In the genomic region with DNA sequence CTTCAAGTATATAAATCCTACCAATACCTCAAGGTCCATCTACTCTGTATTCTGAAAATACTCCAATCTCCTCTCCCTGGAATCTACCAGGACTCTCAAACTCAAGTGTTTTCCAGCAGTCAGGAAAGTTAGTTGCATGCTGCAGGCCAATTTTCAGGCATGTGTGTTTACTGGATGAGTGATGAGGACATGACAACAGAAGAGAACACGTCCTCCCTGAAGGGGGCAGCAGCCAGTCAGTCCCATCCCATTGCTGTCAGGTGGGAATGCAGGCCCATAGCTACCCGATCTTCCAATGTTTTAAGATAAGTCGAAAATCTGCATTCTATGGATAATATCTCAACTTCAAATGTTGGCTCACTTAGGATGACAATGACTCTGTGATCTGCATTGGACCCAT, we compare ENCODE assay signal across 12 cellular contexts.
DNase-seq lines count a peak whose midpoint lies in the region; ATAC-seq, FAIRE-seq and TF ChIP-seq lines count a peak whose summit lies in the region.
"Had no signal": no experiment of that assay in that cellular context is flagged by ENCODE, and none has a peak within 500 bp of the region (broad histone marks: within the 10 kb centered on the region; RNA-seq: fewer than 3 reads in every experiment).

No MANE protein-coding gene starts in this region.

- no peak overlapping the region for H3K4me3 Mint-ChIP-seq in Caco-2 (ENCODE audit: unreplicated experiment)
- H3K4me3 Mint-ChIP-seq: activated naive CD4-positive, alpha-beta T cell treated with anti-CD3 and anti-CD28 coated beads, Interleukin-2, amount 50 U/mL, for 24 hours; stimulated activated effector memory CD8-positive, alpha-beta T cell treated with anti-CD3 and anti-CD28 coated beads, Interleukin-12 subunit alpha, Interleukin-12 subunit beta, amount 100 ng/mL, for 72 hours had no signal

- no peaks in the 10 kb centered on the region for H3K4me1 Mint-ChIP-seq in Caco-2 (ENCODE audit: low read depth, unreplicated experiment)
- H3K4me1 Mint-ChIP-seq: activated naive CD4-positive, alpha-beta T cell treated with anti-CD3 and anti-CD28 coated beads, Interleukin-2, amount 50 U/mL, for 24 hours; stimulated activated effector memory CD8-positive, alpha-beta T cell treated with anti-CD3 and anti-CD28 coated beads, Interleukin-12 subunit alpha, Interleukin-12 subunit beta, amount 100 ng/mL, for 72 hours had no signal

- TF ChIP-seq CTCF in Caco-2 (IDR thresholded peaks at IDR 0.05; ENCODE audit: insufficient read depth in 1 of 2, low read depth in 1 of 2, low read length in 1 of 2, severe bottlenecking in 1 of 2, unreplicated experiment in 1 of 2) (peak; percentile 37 to 48), SU-DHL-6 (IDR thresholded peaks at IDR 0.05; ENCODE audit: insufficient read depth, low read length, poor library complexity, severe bottlenecking) (peak; percentile 23), liver (IDR thresholded peaks at IDR 0.05; ENCODE audit: low read depth, low read length, missing input control) (peak; percentile 23), vagina (IDR thresholded peaks at IDR 0.05) (no peak)

- H3K27ac Mint-ChIP-seq in Caco-2 (ENCODE audit: unreplicated experiment), result no peak overlapping the region
- H3K27ac Mint-ChIP-seq: activated naive CD4-positive, alpha-beta T cell treated with anti-CD3 and anti-CD28 coated beads, Interleukin-2, amount 50 U/mL, for 24 hours; stimulated activated effector memory CD8-positive, alpha-beta T cell treated with anti-CD3 and anti-CD28 coated beads, Interleukin-12 subunit alpha, Interleukin-12 subunit beta, amount 100 ng/mL, for 72 hours had no signal

- no peaks in the 10 kb centered on the region for H3K36me3 Mint-ChIP-seq in Caco-2 (ENCODE audit: insufficient read depth, unreplicated experiment)
- H3K36me3 Mint-ChIP-seq: stimulated activated effector memory CD8-positive, alpha-beta T cell treated with anti-CD3 and anti-CD28 coated beads, Interleukin-12 subunit alpha, Interleukin-12 subunit beta, amount 100 ng/mL, for 72 hours had no signal

- H3K4me3 ChIP-seq in Caco-2 (ENCODE audit: low read depth, low read length) (no peak overlapping the region), HAP-1 (no peak overlapping the region), SU-DHL-6 (ENCODE audit: insufficient read depth, low read length, poor library complexity, severe bottlenecking) (no peak overlapping the region), liver (ENCODE audit: low read depth in 1 of 3, low read length in 3 of 3) (no peak overlapping the region), small intestine (ENCODE audit: low read depth in 1 of 2, low read length in 2 of 2) (no peak overlapping the region), vagina (no peak overlapping the region)

- H3K4me1 ChIP-seq in Caco-2 (no peaks in the 10 kb centered on the region), HAP-1 (peaks cover 4% of the 10 kb centered on the region; the same call in 1 of the 2 replicates), liver (ENCODE audit: control insufficient read depth in 4 of 4, insufficient read depth in 4 of 4, low read length in 3 of 4) (no peaks in the 10 kb centered on the region), small intestine (ENCODE audit: control insufficient read depth in 2 of 2, insufficient read depth in 1 of 2, low read depth in 1 of 2, low read length in 1 of 2) (no peaks in the 10 kb centered on the region), vagina (peaks cover 6% of the 10 kb centered on the region)

- in situ Hi-C loops in HAP-1 (cut with MboI; ENCODE audit: low sequenced_read_pairs), result no loop called here

- DNase-seq in Caco-2 (peak; percentile 48 to 52), HAP-1 (ENCODE audit: low spot score in 2 of 2) (peak; percentile 22 to 64), NCI-H128 (lab: John Stamatoyannopoulos, UW; ENCODE audit: unreplicated experiment) (no peak), small intestine (no peak), vagina (ENCODE audit: extremely low spot score in 2 of 2) (no peak)
- DNase-seq: DMS79, NCI-H187 had no signal

- 66% methylated on average over 3 of the region's 3 CpGs for WGBS in liver
- 71 to 81% (median 75%) methylated on average over 3 of the region's 3 CpGs for WGBS in small intestine, 3 donors

- no peaks in the 10 kb centered on the region for H4K20me1 ChIP-seq in SU-DHL-6 (ENCODE audit: low read depth, low read length)

- POLR2A ChIA-PET in Caco-2 (lab: Charles Lee), result no interaction called here

- H2AFZ ChIP-seq in SU-DHL-6 (ENCODE audit: low read depth, low read length, severe bottlenecking), result no peak overlapping the region

- TF ChIP-seq POLR2A in vagina (IDR thresholded peaks at IDR 0.05), result no peak

- no peaks in the 10 kb centered on the region for H3K9me2 ChIP-seq in SU-DHL-6 (replicated peaks; ENCODE audit: insufficient read depth, low read length)

- no peak overlapping the region for H3K9ac ChIP-seq in SU-DHL-6 (ENCODE audit: low read length)
- no peak overlapping the region for H3K9ac ChIP-seq in liver (ENCODE audit: low read depth in 1 of 2, low read length in 2 of 2)

- TF ChIP-seq RAD21 in liver (IDR thresholded peaks at IDR 0.05), result peak; percentile 44 to 75

- peaks cover 16% of the 10 kb centered on the region for H3K9me3 Mint-ChIP-seq in Caco-2 (ENCODE audit: unreplicated experiment)

- no peak overlapping the region for H3K4me2 ChIP-seq in SU-DHL-6 (ENCODE audit: low read depth, low read length, poor library complexity, severe bottlenecking)

- ATAC-seq in HG02610 (IDR thresholded peaks at IDR 0.05; ENCODE audit: unreplicated experiment), result no peak
- ATAC-seq: stimulated activated effector memory CD8-positive, alpha-beta T cell treated with anti-CD3 and anti-CD28 coated beads, Interleukin-12 subunit alpha, Interleukin-12 subunit beta, amount 100 ng/mL, for 72 hours had no signal

- no peak for FAIRE-seq in small intestine (lab: Jason Lieb, UNC)

- H3K79me2 ChIP-seq in SU-DHL-6 (ENCODE audit: insufficient read depth, low read length), result no peaks in the 10 kb centered on the region

- H3F3A ChIP-seq in SU-DHL-6 (ENCODE audit: insufficient read depth), result no peaks in the 10 kb centered on the region

- no peaks in the 10 kb centered on the region; the same call in 1 of the 2 replicates for H3K9me3 ChIP-seq in Caco-2
- no peaks in the 10 kb centered on the region for H3K9me3 ChIP-seq in HAP-1
- no peaks in the 10 kb centered on the region; the same call in 1 of the 2 replicates for H3K9me3 ChIP-seq in SU-DHL-6 (ENCODE audit: insufficient read depth, low read length)
- no peaks in the 10 kb centered on the region for H3K9me3 ChIP-seq in liver (ENCODE audit: control insufficient read depth in 4 of 4, low read length in 3 of 4)
- H3K9me3 ChIP-seq in small intestine (ENCODE audit: control insufficient read depth, low read depth), result no peaks in the 10 kb centered on the region
- H3K9me3 ChIP-seq in vagina, result no peaks in the 10 kb centered on the region

- H3K27me3 Mint-ChIP-seq in Caco-2 (ENCODE audit: insufficient read depth, unreplicated experiment), result no peaks in the 10 kb centered on the region
- H3K27me3 Mint-ChIP-seq: activated naive CD4-positive, alpha-beta T cell treated with anti-CD3 and anti-CD28 coated beads, Interleukin-2, amount 50 U/mL, for 24 hours had no signal

- H3K27me3 ChIP-seq in Caco-2 (replicated peaks; ENCODE audit: control insufficient read depth, insufficient read depth, low read length), result no peaks in the 10 kb centered on the region
- no peaks in the 10 kb centered on the region for H3K27me3 ChIP-seq in HAP-1 (ENCODE audit: low read depth)
- no peaks in the 10 kb centered on the region for H3K27me3 ChIP-seq in SU-DHL-6 (ENCODE audit: low read length)
- H3K27me3 ChIP-seq in liver (ENCODE audit: control insufficient read depth in 4 of 4, insufficient read depth in 4 of 4, low read length in 3 of 4), result no peaks in the 10 kb centered on the region
- H3K27me3 ChIP-seq in small intestine (ENCODE audit: control insufficient read depth in 2 of 2, insufficient read depth in 2 of 2, low read length in 2 of 2), result no peaks in the 10 kb centered on the region
- H3K27me3 ChIP-seq in vagina, result no peaks in the 10 kb centered on the region

- H3K27ac ChIP-seq in SU-DHL-6 (ENCODE audit: low read depth, low read length) (no peak overlapping the region), liver (ENCODE audit: low read depth in 1 of 2, low read length in 2 of 2) (no peak overlapping the region), small intestine (ENCODE audit: low read depth in 1 of 2, low read length in 1 of 2) (no peak overlapping the region), vagina (no peak overlapping the region)

- CTCF ChIA-PET in Caco-2 (lab: Charles Lee), result interaction anchor here (0.5 to 1.7 kb wide), 6 partner anchors 17 to 627 kb away, joined by 3 to 7 read pairs (median 4); no protein-coding TSS in a partner anchor

- intact Hi-C loops in Caco-2 (cut with micrococcal nuclease; ENCODE audit: unreplicated experiment) (loop anchor here (1.0 to 10.0 kb wide), 4 partner anchors 122 to 616 kb away; no protein-coding TSS in a partner anchor), vagina (cut with DNase I) (no loop called here)

- BruUV-seq in Caco-2 (replicated peaks; lab: Mats Ljungman, UMichigan), result no TSS peak

- no peaks in the 10 kb centered on the region for H3K36me3 ChIP-seq in Caco-2 (ENCODE audit: control insufficient read depth, insufficient read depth, low read length)
- H3K36me3 ChIP-seq in HAP-1 (replicated peaks), result no peaks in the 10 kb centered on the region
- no peaks in the 10 kb centered on the region for H3K36me3 ChIP-seq in SU-DHL-6 (ENCODE audit: low read length)
- H3K36me3 ChIP-seq in liver (ENCODE audit: control insufficient read depth in 4 of 4, insufficient read depth in 3 of 4, low read depth in 1 of 4, low read length in 3 of 4), result no peaks in the 10 kb centered on the region
- H3K36me3 ChIP-seq in small intestine (ENCODE audit: control insufficient read depth in 2 of 2, insufficient read depth in 2 of 2, low read length in 2 of 2), result no peaks in the 10 kb centered on the region
- no peaks in the 10 kb centered on the region for H3K36me3 ChIP-seq in vagina

TF ChIP-seq in liver, 16 proteins besides CTCF, POLR2A, EP300 and RAD21 (continues in another document):
- TF ChIP-seq, protein P1, sequence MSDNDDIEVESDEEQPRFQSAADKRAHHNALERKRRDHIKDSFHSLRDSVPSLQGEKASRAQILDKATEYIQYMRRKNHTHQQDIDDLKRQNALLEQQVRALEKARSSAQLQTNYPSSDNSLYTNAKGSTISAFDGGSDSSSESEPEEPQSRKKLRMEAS (IDR thresholded peaks at IDR 0.05), result no peak
- TF ChIP-seq GABPA (IDR thresholded peaks at IDR 0.05 in 1 of 2, conservative IDR thresholded peaks at IDR 0.05 in 1 of 2) (no peak), FOXA2 (IDR thresholded peaks at IDR 0.05) (no peak), FOXA1 (IDR thresholded peaks at IDR 0.05) (no peak), HNF4G (IDR thresholded peaks at IDR 0.05) (no peak), YY1 (IDR thresholded peaks at IDR 0.05) (no peak), JUND (IDR thresholded peaks at IDR 0.05) (no peak), HNF4A (conservative IDR thresholded peaks at IDR 0.05) (no peak), NR2F2 (IDR thresholded peaks at IDR 0.05) (no peak)
- TF ChIP-seq, protein P2, sequence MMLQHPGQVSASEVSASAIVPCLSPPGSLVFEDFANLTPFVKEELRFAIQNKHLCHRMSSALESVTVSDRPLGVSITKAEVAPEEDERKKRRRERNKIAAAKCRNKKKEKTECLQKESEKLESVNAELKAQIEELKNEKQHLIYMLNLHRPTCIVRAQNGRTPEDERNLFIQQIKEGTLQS (IDR thresholded peaks at IDR 0.05), result no peak

Comparison
In these comparisons a context has a peak if more than half of its experiments do, and no peak if none do; other contexts are left out.
1. DNase-seq: peak in Caco-2 (2 of 2) and HAP-1 (2 of 2); none in NCI-H128 (single experiment), small intestine (single experiment) and vagina (0 of 2).
2. CTCF ChIP-seq: peak in Caco-2 (2 of 2), SU-DHL-6 (single experiment) and liver (single experiment); none in vagina (0 of 3).